In the genomic region with DNA sequence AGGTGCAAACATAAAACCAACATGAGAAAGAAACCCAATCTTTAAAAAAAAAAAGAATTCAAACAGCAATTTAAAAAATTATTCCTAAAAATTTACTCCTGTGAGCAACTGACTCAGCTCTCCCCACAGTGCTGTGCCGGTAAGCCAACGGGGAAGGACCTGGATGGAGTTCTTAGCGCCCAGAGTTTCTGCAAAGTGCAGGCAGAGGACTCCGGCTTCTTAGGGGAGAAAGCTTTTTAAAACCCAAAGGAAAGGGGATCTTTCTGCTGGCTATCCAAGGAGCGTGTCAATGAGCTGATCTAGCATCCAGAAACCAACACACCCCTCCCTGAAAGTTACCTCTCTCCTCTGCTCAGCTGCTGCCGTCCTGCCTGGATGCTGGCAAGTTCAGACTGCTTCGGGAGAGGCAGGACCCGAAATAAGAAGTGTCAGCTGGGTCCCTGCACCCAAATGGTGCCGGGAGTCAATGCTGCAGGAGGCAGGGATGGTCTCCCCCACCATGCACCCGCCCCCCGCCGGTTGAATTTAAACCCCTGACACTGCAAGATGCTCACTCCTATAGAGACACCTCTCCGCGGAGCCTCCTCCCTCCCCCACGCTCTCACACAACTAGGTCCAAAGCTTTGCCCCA, we compare ENCODE assay signal across 1 cellular context.
TF ChIP-seq lines count a peak whose summit lies in the region.

No MANE protein-coding gene starts in this region.

TF ChIP-seq in GM23338, 12 proteins besides CTCF, POLR2A, EP300 and RAD21:
- TF ChIP-seq, protein P1, sequence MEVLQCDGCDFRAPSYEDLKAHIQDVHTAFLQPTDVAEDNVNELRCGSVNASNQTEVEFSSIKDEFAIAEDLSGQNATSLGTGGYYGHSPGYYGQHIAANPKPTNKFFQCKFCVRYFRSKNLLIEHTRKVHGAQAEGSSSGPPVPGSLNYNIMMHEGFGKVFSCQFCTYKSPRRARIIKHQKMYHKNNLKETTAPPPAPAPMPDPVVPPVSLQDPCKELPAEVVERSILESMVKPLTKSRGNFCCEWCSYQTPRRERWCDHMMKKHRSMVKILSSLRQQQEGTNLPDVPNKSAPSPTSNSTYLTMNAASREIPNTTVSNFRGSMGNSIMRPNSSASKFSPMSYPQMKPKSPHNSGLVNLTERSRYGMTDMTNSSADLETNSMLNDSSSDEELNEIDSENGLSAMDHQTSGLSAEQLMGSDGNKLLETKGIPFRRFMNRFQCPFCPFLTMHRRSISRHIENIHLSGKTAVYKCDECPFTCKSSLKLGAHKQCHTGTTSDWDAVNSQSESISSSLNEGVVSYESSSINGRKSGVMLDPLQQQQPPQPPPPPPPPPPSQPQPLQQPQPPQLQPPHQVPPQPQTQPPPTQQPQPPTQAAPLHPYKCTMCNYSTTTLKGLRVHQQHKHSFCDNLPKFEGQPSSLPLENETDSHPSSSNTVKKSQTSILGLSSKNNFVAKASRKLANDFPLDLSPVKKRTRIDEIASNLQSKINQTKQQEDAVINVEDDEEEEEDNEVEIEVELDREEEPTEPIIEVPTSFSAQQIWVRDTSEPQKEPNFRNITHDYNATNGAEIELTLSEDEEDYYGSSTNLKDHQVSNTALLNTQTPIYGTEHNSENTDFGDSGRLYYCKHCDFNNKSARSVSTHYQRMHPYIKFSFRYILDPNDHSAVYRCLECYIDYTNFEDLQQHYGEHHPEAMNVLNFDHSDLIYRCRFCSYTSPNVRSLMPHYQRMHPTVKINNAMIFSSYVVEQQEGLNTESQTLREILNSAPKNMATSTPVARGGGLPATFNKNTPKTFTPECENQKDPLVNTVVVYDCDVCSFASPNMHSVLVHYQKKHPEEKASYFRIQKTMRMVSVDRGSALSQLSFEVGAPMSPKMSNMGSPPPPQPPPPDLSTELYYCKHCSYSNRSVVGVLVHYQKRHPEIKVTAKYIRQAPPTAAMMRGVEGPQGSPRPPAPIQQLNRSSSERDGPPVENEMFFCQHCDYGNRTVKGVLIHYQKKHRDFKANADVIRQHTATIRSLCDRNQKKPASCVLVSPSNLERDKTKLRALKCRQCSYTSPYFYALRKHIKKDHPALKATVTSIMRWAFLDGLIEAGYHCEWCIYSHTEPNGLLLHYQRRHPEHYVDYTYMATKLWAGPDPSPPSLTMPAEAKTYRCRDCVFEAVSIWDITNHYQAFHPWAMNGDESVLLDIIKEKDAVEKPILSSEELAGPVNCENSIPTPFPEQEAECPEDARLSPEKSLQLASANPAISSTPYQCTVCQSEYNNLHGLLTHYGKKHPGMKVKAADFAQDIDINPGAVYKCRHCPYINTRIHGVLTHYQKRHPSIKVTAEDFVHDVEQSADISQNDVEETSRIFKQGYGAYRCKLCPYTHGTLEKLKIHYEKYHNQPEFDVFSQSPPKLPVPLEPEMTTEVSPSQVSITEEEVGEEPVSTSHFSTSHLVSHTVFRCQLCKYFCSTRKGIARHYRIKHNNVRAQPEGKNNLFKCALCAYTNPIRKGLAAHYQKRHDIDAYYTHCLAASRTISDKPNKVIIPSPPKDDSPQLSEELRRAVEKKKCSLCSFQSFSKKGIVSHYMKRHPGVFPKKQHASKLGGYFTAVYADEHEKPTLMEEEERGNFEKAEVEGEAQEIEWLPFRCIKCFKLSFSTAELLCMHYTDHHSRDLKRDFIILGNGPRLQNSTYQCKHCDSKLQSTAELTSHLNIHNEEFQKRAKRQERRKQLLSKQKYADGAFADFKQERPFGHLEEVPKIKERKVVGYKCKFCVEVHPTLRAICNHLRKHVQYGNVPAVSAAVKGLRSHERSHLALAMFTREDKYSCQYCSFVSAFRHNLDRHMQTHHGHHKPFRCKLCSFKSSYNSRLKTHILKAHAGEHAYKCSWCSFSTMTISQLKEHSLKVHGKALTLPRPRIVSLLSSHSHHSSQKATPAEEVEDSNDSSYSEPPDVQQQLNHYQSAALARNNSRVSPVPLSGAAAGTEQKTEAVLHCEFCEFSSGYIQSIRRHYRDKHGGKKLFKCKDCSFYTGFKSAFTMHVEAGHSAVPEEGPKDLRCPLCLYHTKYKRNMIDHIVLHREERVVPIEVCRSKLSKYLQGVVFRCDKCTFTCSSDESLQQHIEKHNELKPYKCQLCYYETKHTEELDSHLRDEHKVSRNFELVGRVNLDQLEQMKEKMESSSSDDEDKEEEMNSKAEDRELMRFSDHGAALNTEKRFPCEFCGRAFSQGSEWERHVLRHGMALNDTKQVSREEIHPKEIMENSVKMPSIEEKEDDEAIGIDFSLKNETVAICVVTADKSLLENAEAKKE (CRISPR knock-in tag; IDR thresholded peaks at IDR 0.05), result no peak
- no peak for TF ChIP-seq STAT1 (IDR thresholded peaks at IDR 0.05; ENCODE audit: unreplicated experiment)
- TF ChIP-seq, protein P2, sequence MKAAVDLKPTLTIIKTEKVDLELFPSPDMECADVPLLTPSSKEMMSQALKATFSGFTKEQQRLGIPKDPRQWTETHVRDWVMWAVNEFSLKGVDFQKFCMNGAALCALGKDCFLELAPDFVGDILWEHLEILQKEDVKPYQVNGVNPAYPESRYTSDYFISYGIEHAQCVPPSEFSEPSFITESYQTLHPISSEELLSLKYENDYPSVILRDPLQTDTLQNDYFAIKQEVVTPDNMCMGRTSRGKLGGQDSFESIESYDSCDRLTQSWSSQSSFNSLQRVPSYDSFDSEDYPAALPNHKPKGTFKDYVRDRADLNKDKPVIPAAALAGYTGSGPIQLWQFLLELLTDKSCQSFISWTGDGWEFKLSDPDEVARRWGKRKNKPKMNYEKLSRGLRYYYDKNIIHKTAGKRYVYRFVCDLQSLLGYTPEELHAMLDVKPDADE (IDR thresholded peaks at IDR 0.05), result no peak
- TF ChIP-seq NANOG (IDR thresholded peaks at IDR 0.05; ENCODE audit: borderline replicate concordance), result no peak
- no peak for TF ChIP-seq ZNF331 (CRISPR knock-in tag; IDR thresholded peaks at IDR 0.05; ENCODE audit: low read depth)
